ENCODE assay signal across 14 cellular contexts in genomic region chr9:93181672-93182435, GRCh38. TPM values are rescaled to one million over a fixed set of nuclear protein-coding genes. Genes with fewer than 3 reads are reported as not detected.
"Had no signal": no experiment of that assay in that cellular context is flagged by ENCODE, and none has a peak within 500 bp of the region (broad histone marks: within the 10 kb centered on the region; RNA-seq: fewer than 3 reads in every experiment).

No MANE protein-coding gene starts in this region.

- H3K27ac ChIP-seq: dorsolateral prefrontal cortex, psoas muscle had no signal

- ATAC-seq: esophagus mucosa had no signal

- H3K4me3 ChIP-seq: dorsolateral prefrontal cortex, psoas muscle had no signal

- H3K9me3 ChIP-seq: psoas muscle had no signal

- DNase-seq: cortex of kidney; effector memory CD4-positive, alpha-beta T cell; mesendoderm; naive B cell; nephron progenitor cell; psoas muscle; retina; stimulated activated CD4-positive, alpha-beta T cell treated with anti-CD3 and anti-CD28 coated beads, Interleukin-12 subunit alpha, Interleukin-12 subunit beta, amount 100 ng/mL, for 4 hours; stimulated activated naive CD4-positive, alpha-beta T cell; trophoblast cell had no signal

RNA-seq across cellular contexts. Expression of gene WNK2, which starts 2.1 kb away (rescaled TPM):
- total RNA-seq: fibroblast of lung, lung microvascular endothelial cell had no signal
